ENCODE assay signal across 1 cellular context in genomic region chr14:64914237-64914971, GRCh38.
TF ChIP-seq lines count a peak whose summit lies in the region.

CHURC1 (plus strand) TSS chr14:64914455; CDS start chr14:64914496, 41 bp downstream.

TF ChIP-seq in HepG2, 621 proteins besides CTCF, POLR2A, EP300 and RAD21 (continued from another document and continues in another):
- TF ChIP-seq ARID4A (CRISPR knock-in tag; IDR thresholded peaks at IDR 0.05; ENCODE audit: borderline replicate concordance), result peak; percentile 86
- TF ChIP-seq ZNF546 (CRISPR knock-in tag; conservative IDR thresholded peaks at IDR 0.05), result 0 out of 2 replicates have a peak, but pooled peaks have one; percentile 55
- TF ChIP-seq HNF4A (CRISPR knock-in tag; IDR thresholded peaks at IDR 0.05), result no peak
- no peak for TF ChIP-seq ZNF318 (CRISPR knock-in tag; IDR thresholded peaks at IDR 0.05)
- TF ChIP-seq TEAD3 (CRISPR knock-in tag; optimal IDR thresholded peaks at IDR 0.05; ENCODE audit: borderline replicate concordance), result peak; percentile 79
- TF ChIP-seq ZBTB43 (CRISPR knock-in tag; conservative IDR thresholded peaks at IDR 0.05), result 0 out of 2 replicates have a peak, but pooled peaks have one; percentile 53
- TF ChIP-seq JUND (CRISPR knock-in tag; IDR thresholded peaks at IDR 0.05), result no peak
- TF ChIP-seq TIGD3 (CRISPR knock-in tag; IDR thresholded peaks at IDR 0.05; ENCODE audit: borderline replicate concordance), result no peak
- TF ChIP-seq ZNF281 (CRISPR knock-in tag; IDR thresholded peaks at IDR 0.05; ENCODE audit: borderline replicate concordance), result no peak
- TF ChIP-seq PITX1 (CRISPR knock-in tag; IDR thresholded peaks at IDR 0.05), result no peak
- no peak for TF ChIP-seq ZBTB33 (CRISPR knock-in tag; IDR thresholded peaks at IDR 0.05)
- TF ChIP-seq CREM (IDR thresholded peaks at IDR 0.05), result peak; percentile 44; the same call in 1 of the 2 replicates
- no peak for TF ChIP-seq CREM (CRISPR knock-in tag; IDR thresholded peaks at IDR 0.05)
- 0 out of 2 replicates have a peak, but pooled peaks have one; percentile 38 for TF ChIP-seq ZFAT (CRISPR knock-in tag; conservative IDR thresholded peaks at IDR 0.05)
- no peak for TF ChIP-seq JARID2 (CRISPR knock-in tag; IDR thresholded peaks at IDR 0.05; ENCODE audit: insufficient replicate concordance)
- TF ChIP-seq HBP1 (CRISPR knock-in tag; IDR thresholded peaks at IDR 0.05; ENCODE audit: low read depth), result 0 out of 2 replicates have a peak, but pooled peaks have one; percentile 64
- no peak for TF ChIP-seq ZNF512 (CRISPR knock-in tag; IDR thresholded peaks at IDR 0.05)
- TF ChIP-seq ZNF616 (CRISPR knock-in tag; IDR thresholded peaks at IDR 0.05; ENCODE audit: low read depth), result 0 out of 2 replicates have a peak, but pooled peaks have one; percentile 59
- no peak for TF ChIP-seq ZEB1 (IDR thresholded peaks at IDR 0.05; ENCODE audit: insufficient replicate concordance, low read depth)
- no peak for TF ChIP-seq TOPORS (CRISPR knock-in tag; IDR thresholded peaks at IDR 0.05)
